ENCODE assay signal across 26 cellular contexts in the genomic region with DNA sequence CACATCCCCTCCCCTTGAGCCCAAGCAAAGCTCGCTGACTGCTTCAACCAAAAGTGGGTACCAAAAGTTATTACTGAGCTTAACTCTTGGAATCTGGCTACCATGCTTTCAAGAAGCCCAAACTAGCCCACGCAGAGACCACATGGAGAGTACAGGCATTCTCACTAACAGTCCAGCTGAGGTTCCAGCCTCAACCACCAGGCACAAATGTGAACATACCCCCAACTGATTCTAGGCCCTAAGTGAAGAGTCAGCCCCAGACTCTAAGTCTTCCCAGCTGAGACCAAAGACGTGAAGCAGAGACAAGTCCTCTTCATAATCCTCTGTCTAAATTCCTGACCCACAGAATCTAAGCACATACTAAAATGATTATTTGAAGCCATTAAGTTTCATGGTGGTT. TPM values are rescaled to one million over a fixed set of nuclear protein-coding genes. Genes with fewer than 3 reads are reported as not detected.
DNase-seq lines count a peak whose midpoint lies in the region; ATAC-seq, FAIRE-seq and TF ChIP-seq lines count a peak whose summit lies in the region.
"Had no signal": no experiment of that assay in that cellular context is flagged by ENCODE, and none has a peak within 500 bp of the region (broad histone marks: within the 10 kb centered on the region; RNA-seq: fewer than 3 reads in every experiment).

No MANE protein-coding gene starts in this region.

- in situ Hi-C loops in K562 (cut with MboI): no loop called here

- CTCF ChIA-PET in K562 (lab: Yijun Ruan, JAX; ENCODE audit: low intra/inter-chr PET ratio): interaction anchor here (1.4 kb wide), 1 partner anchor 70 kb away, joined by 7 read pairs; no protein-coding TSS in a partner anchor

- peak overlapping the region in 1 of 2 experiments; percentile 32; a peak in 1 of 4 replicates for H3K9ac ChIP-seq in K562 (ENCODE audit: insufficient read depth in 1 of 2, low read depth in 2 of 2, low read length in 2 of 2)

- no peak overlapping the region for H2AFZ ChIP-seq in K562 (ENCODE audit: low read depth, low read length)

- peaks cover 25% of the 10 kb centered on the region for H3K79me2 ChIP-seq in K562 (ENCODE audit: control insufficient read depth, insufficient read depth, low read length)

- FAIRE-seq in K562 (lab: Jason Lieb, UNC) (peak; percentile 54), GM12891 (lab: Jason Lieb, UNC) (no peak)
- FAIRE-seq: bronchial epithelial cell had no signal

- H4K20me1 ChIP-seq in K562 (replicated peaks; ENCODE audit: control insufficient read depth, insufficient read depth, low read length): no peaks in the 10 kb centered on the region; the same call in 1 of the 2 replicates

- H3K4me1 ChIP-seq in K562 (replicated peaks in 1 of 2; ENCODE audit: control insufficient read depth in 2 of 2, insufficient read depth in 2 of 2, low read length in 2 of 2) (peaks cover 0 to 6% of the 10 kb centered on the region in 2 experiments; a peak in 3 of 5 replicates), left lung (peaks cover 0 to 12% of the 10 kb centered on the region in 2 donors)
- H3K4me1 ChIP-seq: Peyer's patch, vagina had no signal

- H3K27me3 ChIP-seq in K562 (ENCODE audit: control insufficient read depth in 2 of 2, insufficient read depth in 2 of 2, low read length in 2 of 2) (no peaks in the 10 kb centered on the region), left lung (no peaks in the 10 kb centered on the region)
- H3K27me3 ChIP-seq: adrenal gland, Peyer's patch, SJSA1, vagina had no signal

- ATAC-seq in K562 (peak; percentile 84), left lung (peak; percentile 27)
- ATAC-seq: natural killer cell had no signal

- no peaks in the 10 kb centered on the region for H3K36me3 ChIP-seq in K562 (ENCODE audit: control insufficient read depth, insufficient read depth, low read length)
- no peaks in the 10 kb centered on the region for H3K36me3 ChIP-seq in left lung
- H3K36me3 ChIP-seq: adrenal gland, Peyer's patch, vagina had no signal

- H3K4me2 ChIP-seq in K562 (ENCODE audit: insufficient read depth, low read length): 0 out of 2 replicates have a peak overlapping the region, but pooled peaks have one; percentile 17

- POLR2A ChIA-PET in K562 (lab: Yijun Ruan, JAX): interaction anchor here (0.6 to 1.3 kb wide), 5 partner anchors 9 to 84 kb away, joined by 3 to 5 read pairs (median 4); a partner anchor contains a TSS

- TF ChIP-seq POLR2A in K562 (conservative IDR thresholded peaks at IDR 0.05) (no peak), GM12891 (IDR thresholded peaks at IDR 0.05; ENCODE audit: low read depth, low read length) (no peak)

- H3K27ac ChIP-seq in K562 (ENCODE audit: extremely low read depth, low read depth, low read length): no peak overlapping the region
- no peak overlapping the region for H3K27ac ChIP-seq in left lung
- H3K27ac ChIP-seq: adrenal gland, Peyer's patch, SJSA1, vagina had no signal

- WGBS in K562 (ENCODE audit: insufficient coverage, low coverage, missing lambda C conversion rate): 42% methylated on average over 3 of the region's 3 CpGs

- no peak for TF ChIP-seq RAD21 in K562 (CRISPR knock-in tag; conservative IDR thresholded peaks at IDR 0.05 in 1 of 2, IDR thresholded peaks at IDR 0.05 in 1 of 2)

- TF ChIP-seq CTCF in AG10803 (conservative IDR thresholded peaks at IDR 0.05; ENCODE audit: low read length) (0 out of 2 replicates have a peak, but pooled peaks have one; percentile 13), K562 (IDR thresholded peaks at IDR 0.05 in 2 of 3, conservative IDR thresholded peaks at IDR 0.05 in 1 of 3; ENCODE audit: insufficient read depth in 2 of 3, low read depth in 1 of 3, low read length in 3 of 3) (no peak), left lung (IDR thresholded peaks at IDR 0.05) (no peak)

- intact Hi-C loops in K562 (cut with micrococcal nuclease): loop anchor here (5.0 kb wide), 1 partner anchor 84 kb away; a partner anchor contains a TSS
- intact Hi-C loops in left lung (cut with DNase I): no loop called here

- H3K9me1 ChIP-seq in K562 (ENCODE audit: control insufficient read depth, insufficient read depth, low read length): no peaks in the 10 kb centered on the region

- H3K4me3 ChIP-seq in AG10803 (ENCODE audit: low read length): no peak overlapping the region
- no peak overlapping the region for H3K4me3 ChIP-seq in K562
- H3K4me3 ChIP-seq in left lung: no peak overlapping the region
- H3K4me3 ChIP-seq: adrenal gland, Peyer's patch, SJSA1, vagina had no signal

- H3K9me3 ChIP-seq in K562 (replicated peaks; ENCODE audit: control insufficient read depth, insufficient read depth, low read depth, low read length): no peaks in the 10 kb centered on the region
- H3K9me3 ChIP-seq in left lung: no peaks in the 10 kb centered on the region
- H3K9me3 ChIP-seq: adrenal gland, Peyer's patch, SJSA1, vagina had no signal

- DNase-seq in AG10803 (ENCODE audit: low read depth): no peak
- peak; percentile 12 for DNase-seq in ELR (ENCODE audit: low read depth)
- DNase-seq in K562 (ENCODE audit: extremely low read depth in 1 of 4, low spot score in 3 of 4): peak in 1 of 4 experiments; percentile 27
- no peak for DNase-seq in left lung
- no peak for DNase-seq in SHP77 treated with DMSO at 0.1 percent for 48 hours (lab: John Stamatoyannopoulos, UW)
- no peak for DNase-seq in HuH-7.5 (ENCODE audit: low spot score)
- no peak for DNase-seq in SW 1271 (lab: John Stamatoyannopoulos, UW)
- DNase-seq in GM12891 (ENCODE audit: insufficient read length, low spot score): no peak
- DNase-seq: activated CD4-positive, alpha-beta T cell treated with anti-CD3 and anti-CD28 coated beads, Interleukin-2, amount 10 ng/mL, durations not matched to agents 7 days and 5 days; activated naive CD4-positive, alpha-beta T cell treated with Interleukin-2 at 50 U/mL for 16 hours; activated T-cell treated with anti-CD3 and anti-CD28 coated beads, Interleukin-2, amount 50 U/mL, for 72 hours; dermis blood vessel endothelial cell; GF-D8; GOT3; left colon; midbrain; natural killer cell; NCI-H187; NCI-H524 treated with DMSO at 0.1 percent for 48 hours; Peyer's patch; substantia nigra; T-helper 2 cell had no signal

- BruUV-seq in K562 (replicated peaks; lab: Mats Ljungman, UMichigan): no TSS peak

- no peak for TF ChIP-seq EP300 in K562 (IDR thresholded peaks at IDR 0.05; ENCODE audit: low read length)

TF ChIP-seq in K562, 482 proteins besides CTCF, POLR2A, EP300 and RAD21 (continues in another document):
- TF ChIP-seq SUPT5H (IDR thresholded peaks at IDR 0.05) (no peak), ZFP36 (IDR thresholded peaks at IDR 0.05; ENCODE audit: low read depth, low read length, partially characterized antibody) (no peak), FOXA1 (IDR thresholded peaks at IDR 0.05; ENCODE audit: borderline replicate concordance) (no peak), MYBL2 (IDR thresholded peaks at IDR 0.05; ENCODE audit: low read depth) (no peak), MYBL2 (CRISPR knock-in tag; IDR thresholded peaks at IDR 0.05; ENCODE audit: borderline replicate concordance) (no peak), CHD1 (IDR thresholded peaks at IDR 0.05; ENCODE audit: low read length) (no peak), ZNF444 (CRISPR knock-in tag; IDR thresholded peaks at IDR 0.05) (no peak)

TF ChIP-seq in GM12891, 5 proteins besides CTCF, POLR2A, EP300 and RAD21:
- TF ChIP-seq TAF1 (IDR thresholded peaks at IDR 0.05; ENCODE audit: low read depth, low read length) (no peak), PAX5 (IDR thresholded peaks at IDR 0.05; ENCODE audit: insufficient read depth, low read length, severe bottlenecking) (no peak)
TF ChIP-seq in GM12891: peak in this region for 0.

RNA-seq across cellular contexts. Expression of a gene that starts 36.8 kb away (rescaled TPM):
- total RNA-seq in K562 (2011; cell fraction: chromatin; rRNA removed; ENCODE audit: low replicate concordance): 14.6 and 66.4 TPM in 2 replicates
- 12.8 and 17.0 TPM in 2 replicates for total RNA-seq in K562 (2011; cell fraction: nucleolus; rRNA removed)
- total RNA-seq in K562 (2011; cell fraction: nucleoplasm; rRNA removed): 17.1 and 20.8 TPM in 2 replicates
- total RNA-seq in K562 (2014; rRNA removed) (25.1 and 50.1 TPM in 2 replicates), K562 (2014; rRNA removed; fragmentation: Illumina TruSeq; extraction: Trizol) (13.7 and 18.5 TPM in 2 replicates), K562 (2015; rRNA removed; fragmentation: Illumina TruSeq; extraction: Trizol) (18.3 and 18.4 TPM in 2 replicates), K562 (2021) (16.5 and 18.7 TPM in 2 replicates), left lung (10 to 100 TPM; 40.3 to 49.7 TPM)
- polyA plus RNA-seq in K562 (2011; rRNA removed) (4.9 and 6.3 TPM in 2 replicates), K562 (2014; fragmentation: Illumina TruSeq; extraction: Trizol) (5.5 and 6.0 TPM in 2 replicates), K562 (2014; fragmentation: Nextera tagmentation; extraction: Ambion mirVana) (1 to 10 TPM; 1.7 to 4.8 TPM), K562 (2014; rRNA removed) (16.2 and 19.6 TPM in 2 replicates)
- 1.2 and 2.8 TPM in 2 replicates for polyA plus RNA-seq in K562 (2011; cell fraction: cytosol; rRNA removed)
- polyA plus RNA-seq in K562 (2011; cell fraction: nucleus; rRNA removed): 5.2 and 6.8 TPM in 2 replicates
- 2.6 and 2.9 TPM in 2 replicates for polyA plus RNA-seq in K562 (2012)
- 23.8 and 27.2 TPM in 2 replicates for polyA minus RNA-seq in K562 (2011; rRNA and poly(A)+ RNA removed)
- 11.1 and 13.0 TPM in 2 replicates for polyA minus RNA-seq in K562 (2011; cell fraction: cytosol; rRNA and poly(A)+ RNA removed)
- 21.0 and 32.9 TPM in 2 replicates for polyA minus RNA-seq in K562 (2011; cell fraction: nucleus; rRNA and poly(A)+ RNA removed)
- polyA plus RNA-seq in GM12891 (2012; ENCODE audit: low read depth, missing spikeins): 1.1 TPM
